Comparison of ENCODE assay signal across 26 cellular contexts in the genomic region with DNA sequence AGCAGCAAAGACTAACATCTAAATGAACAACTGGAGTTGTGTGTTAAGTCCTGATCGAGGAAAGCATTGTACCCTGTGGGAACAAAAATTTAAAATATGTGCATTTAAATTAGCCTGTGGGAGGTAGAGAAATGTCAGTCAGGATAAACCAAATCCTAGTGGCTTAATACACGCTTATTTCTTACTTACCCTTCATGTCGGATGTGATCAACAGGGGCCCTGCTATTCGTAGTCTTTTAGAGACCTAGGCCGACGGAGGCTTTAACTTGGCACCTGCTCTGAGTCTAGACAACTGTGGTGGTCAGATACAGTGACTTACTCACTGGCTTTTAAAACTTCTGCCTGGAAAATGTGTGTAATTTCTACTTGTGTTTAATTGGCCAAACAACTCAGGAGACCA. TPM values are rescaled to one million over a fixed set of nuclear protein-coding genes. Genes with fewer than 3 reads are reported as not detected.
"Had no signal": no experiment of that assay in that cellular context is flagged by ENCODE, and none has a peak within 500 bp of the region (broad histone marks: within the 10 kb centered on the region; RNA-seq: fewer than 3 reads in every experiment).

No MANE protein-coding gene starts in this region.

- H3K4me1 ChIP-seq: tibial nerve, uterus had no signal

- H3K4me1 Mint-ChIP-seq: activated CD4-positive, alpha-beta T cell treated with anti-CD3 and anti-CD28 coated beads, Interleukin-2, amount 10 ng/mL, durations not matched to agents 7 days and 5 days; activated naive CD4-positive, alpha-beta T cell treated with anti-CD3 and anti-CD28 coated beads, Interleukin-2, amount 10 ng/mL, durations not matched to agents 7 days and 5 days; activated naive CD8-positive, alpha-beta T cell treated with anti-CD3 and anti-CD28 coated beads, Interleukin-2, amount 50 U/mL, for 24 hours; memory B cell; natural killer cell had no signal

- H3K9me3 ChIP-seq: tibial nerve, uterus had no signal

- H3K4me3 ChIP-seq: skin epidermis, tibial nerve, uterus had no signal

- H3K9me3 Mint-ChIP-seq: activated CD4-positive, alpha-beta T cell treated with anti-CD3 and anti-CD28 coated beads, Interleukin-2, amount 10 ng/mL, durations not matched to agents 7 days and 5 days; activated naive CD4-positive, alpha-beta T cell treated with anti-CD3 and anti-CD28 coated beads, Interleukin-2, amount 10 ng/mL, durations not matched to agents 7 days and 5 days; activated naive CD8-positive, alpha-beta T cell treated with anti-CD3 and anti-CD28 coated beads, Interleukin-2, amount 50 U/mL, for 24 hours; activated T-cell treated with anti-CD3 and anti-CD28 coated beads, Interleukin-2, amount 50 U/mL, for 24 hours; dendritic cell treated with granulocyte-macrophage colony-stimulating factor and Interleukin-4, amounts not matched to agents 40 ng/mL and 50 ng/mL, for 4 days; memory B cell; natural killer cell; stimulated activated naive CD8-positive, alpha-beta T cell treated with anti-CD3 and anti-CD28 coated beads, Interleukin-15, Interleukin-2, amounts not matched to agents 100 ng/mL and 50 ng/mL, for 24 hours; T-helper 1 cell treated with Interleukin-12 subunit alpha and Interleukin-12 subunit beta and Interleukin-4 antibody, amounts not matched to agents 30 μg/mL and 1 μg/mL, for 36 hours had no signal

- H3K36me3 Mint-ChIP-seq: activated naive CD4-positive, alpha-beta T cell treated with anti-CD3 and anti-CD28 coated beads, Interleukin-2, amount 10 ng/mL, durations not matched to agents 7 days and 5 days; memory B cell; natural killer cell had no signal

- ATAC-seq: activated CD4-positive, CD25-positive, alpha-beta regulatory T cell treated with anti-CD3 and anti-CD28 coated beads, Interleukin-2, amount 50 U/mL, for 24 hours; activated CD8-positive, alpha-beta T cell treated with anti-CD3 and anti-CD28 coated beads, Interleukin-2, amount 10 ng/mL, durations not matched to agents 7 days and 5 days; activated naive CD8-positive, alpha-beta T cell treated with anti-CD3 and anti-CD28 coated beads, Interleukin-2, amount 50 U/mL, for 24 hours; natural killer cell; right cardiac atrium had no signal

- H3K27me3 Mint-ChIP-seq: activated CD4-positive, alpha-beta T cell treated with anti-CD3 and anti-CD28 coated beads, Interleukin-2, amount 10 ng/mL, durations not matched to agents 7 days and 5 days; activated T-cell treated with anti-CD3 and anti-CD28 coated beads, Interleukin-2, amount 50 U/mL, for 24 hours; stimulated activated naive CD8-positive, alpha-beta T cell treated with anti-CD3 and anti-CD28 coated beads, Interleukin-15, Interleukin-2, amounts not matched to agents 100 ng/mL and 50 ng/mL, for 24 hours had no signal

- H3K36me3 ChIP-seq: uterus had no signal

- H3K4me3 Mint-ChIP-seq: activated CD4-positive, alpha-beta T cell treated with anti-CD3 and anti-CD28 coated beads, Interleukin-2, amount 10 ng/mL, durations not matched to agents 7 days and 5 days; activated CD8-positive, alpha-beta T cell treated with anti-CD3 and anti-CD28 coated beads, Interleukin-2, amount 10 ng/mL, durations not matched to agents 7 days and 5 days; activated naive CD4-positive, alpha-beta T cell treated with anti-CD3 and anti-CD28 coated beads, Interleukin-2, amount 10 ng/mL, durations not matched to agents 7 days and 5 days; activated naive CD8-positive, alpha-beta T cell treated with anti-CD3 and anti-CD28 coated beads, Interleukin-2, amount 50 U/mL, for 24 hours; activated T-cell treated with anti-CD3 and anti-CD28 coated beads, Interleukin-2, amount 50 U/mL, for 24 hours; dendritic cell treated with granulocyte-macrophage colony-stimulating factor and Interleukin-4, amounts not matched to agents 40 ng/mL and 50 ng/mL, for 4 days; memory B cell; natural killer cell; stimulated activated naive CD8-positive, alpha-beta T cell treated with anti-CD3 and anti-CD28 coated beads, Interleukin-15, Interleukin-2, amounts not matched to agents 100 ng/mL and 50 ng/mL, for 24 hours; T-helper 1 cell treated with Interleukin-12 subunit alpha and Interleukin-12 subunit beta and Interleukin-4 antibody, amounts not matched to agents 30 μg/mL and 1 μg/mL, for 36 hours had no signal

- H3K27me3 ChIP-seq: tibial nerve, uterus had no signal

- H3K27ac ChIP-seq: epithelial cell of prostate, skin epidermis, uterus had no signal

- H3K27ac Mint-ChIP-seq: activated CD4-positive, alpha-beta T cell treated with anti-CD3 and anti-CD28 coated beads, Interleukin-2, amount 10 ng/mL, durations not matched to agents 7 days and 5 days; activated CD8-positive, alpha-beta T cell treated with anti-CD3 and anti-CD28 coated beads, Interleukin-2, amount 10 ng/mL, durations not matched to agents 7 days and 5 days; activated naive CD4-positive, alpha-beta T cell treated with anti-CD3 and anti-CD28 coated beads, Interleukin-2, amount 10 ng/mL, durations not matched to agents 7 days and 5 days; activated naive CD8-positive, alpha-beta T cell treated with anti-CD3 and anti-CD28 coated beads, Interleukin-2, amount 50 U/mL, for 24 hours; activated T-cell treated with anti-CD3 and anti-CD28 coated beads, Interleukin-2, amount 50 U/mL, for 24 hours; dendritic cell treated with granulocyte-macrophage colony-stimulating factor and Interleukin-4, amounts not matched to agents 40 ng/mL and 50 ng/mL, for 4 days; memory B cell; natural killer cell; stimulated activated naive CD8-positive, alpha-beta T cell treated with anti-CD3 and anti-CD28 coated beads, Interleukin-15, Interleukin-2, amounts not matched to agents 100 ng/mL and 50 ng/mL, for 24 hours; T-helper 1 cell treated with Interleukin-12 subunit alpha and Interleukin-12 subunit beta and Interleukin-4 antibody, amounts not matched to agents 30 μg/mL and 1 μg/mL, for 36 hours had no signal

- DNase-seq: activated CD4-positive, alpha-beta T cell treated with anti-CD3 and anti-CD28 coated beads, Interleukin-2, amount 10 ng/mL, durations not matched to agents 7 days and 5 days; activated CD8-positive, alpha-beta T cell treated with anti-CD3 and anti-CD28 coated beads, Interleukin-2, amount 10 ng/mL, durations not matched to agents 7 days and 5 days; activated naive CD4-positive, alpha-beta T cell treated with anti-CD3 and anti-CD28 coated beads, Interleukin-2, amount 10 ng/mL, durations not matched to agents 7 days and 5 days; activated naive CD8-positive, alpha-beta T cell treated with anti-CD3 and anti-CD28 coated beads, Interleukin-2, amount 50 U/mL, for 24 hours; activated T-cell treated with anti-CD3 and anti-CD28 coated beads, Interleukin-2, amount 50 U/mL, for 24 hours; anterior cingulate cortex; effector memory CD4-positive, alpha-beta T cell; foreskin fibroblast; kidney glomerular epithelial cell; natural killer cell; nucleus accumbens; posterior cingulate gyrus; right cardiac atrium; stimulated activated CD4-positive, alpha-beta T cell treated with anti-CD3 and anti-CD28 coated beads, Interleukin-15, amount 100 ng/mL, for 24 hours; stimulated activated CD4-positive, alpha-beta T cell treated with anti-CD3 and anti-CD28 coated beads, Interleukin-2, amount 100 ng/mL, for 48 hours; uterus had no signal

RNA-seq across cellular contexts. Expression of gene GSTM5, which starts 18.6 kb away (rescaled TPM):
- total RNA-seq: glomerular endothelial cell had no signal

RNA-seq across cellular contexts. Expression of gene EPS8L3, which starts 33.1 kb away (rescaled TPM):
- total RNA-seq: activated CD4-positive, alpha-beta T cell treated with anti-CD3 and anti-CD28 coated beads, Interleukin-2, amount 10 ng/mL, durations not matched to agents 7 days and 5 days; activated CD8-positive, alpha-beta T cell treated with anti-CD3 and anti-CD28 coated beads, Interleukin-2, amount 10 ng/mL, durations not matched to agents 7 days and 5 days; cerebellum; glomerular endothelial cell; right cardiac atrium; tibial nerve had no signal
- polyA plus RNA-seq: right cardiac atrium had no signal

RNA-seq across cellular contexts. Expression of gene GSTM1, which starts 43.0 kb away (rescaled TPM):
- total RNA-seq: glomerular endothelial cell had no signal
